ENCODE assay signal across 8 cellular contexts in genomic region chr2:127226520-127227263, GRCh38. TPM values are rescaled to one million over a fixed set of nuclear protein-coding genes. Genes with fewer than 3 reads are reported as not detected.
DNase-seq lines count a peak whose midpoint lies in the region; ATAC-seq and TF ChIP-seq lines count a peak whose summit lies in the region.

No MANE protein-coding gene starts in this region.

- H3K27me3 Mint-ChIP-seq in activated CD8-positive, alpha-beta T cell treated with anti-CD3 and anti-CD28 coated beads, Interleukin-2, amount 10 ng/mL, durations not matched to agents 7 days and 5 days (ENCODE audit: low read depth): peaks cover 29% of the 10 kb centered on the region

- H3K9me3 Mint-ChIP-seq in activated CD8-positive, alpha-beta T cell treated with anti-CD3 and anti-CD28 coated beads, Interleukin-2, amount 10 ng/mL, durations not matched to agents 7 days and 5 days (ENCODE audit: insufficient read depth): no peaks in the 10 kb centered on the region

- no peak overlapping the region for H3K27ac Mint-ChIP-seq in activated CD8-positive, alpha-beta T cell treated with anti-CD3 and anti-CD28 coated beads, Interleukin-2, amount 10 ng/mL, durations not matched to agents 7 days and 5 days

- CTCF ChIA-PET in activated CD8-positive, alpha-beta T cell treated with anti-CD3 and anti-CD28 coated beads, Interleukin-2, amount 10 ng/mL, durations not matched to agents 7 days and 5 days (lab: Charles Lee): no interaction called here

- H3K4me1 Mint-ChIP-seq in activated CD8-positive, alpha-beta T cell treated with anti-CD3 and anti-CD28 coated beads, Interleukin-2, amount 10 ng/mL, durations not matched to agents 7 days and 5 days (ENCODE audit: low read depth): no peaks in the 10 kb centered on the region

- DNase-seq in COR-L47 (lab: John Stamatoyannopoulos, UW) (peak; percentile 70), GM20000 (ENCODE audit: low spot score) (peak; percentile 59), HS-5 (ENCODE audit: low read depth) (peak; percentile 55), left lobe of liver (ENCODE audit: low spot score) (peak; percentile 80), NCI-H524 (lab: John Stamatoyannopoulos, UW) (no peak), cerebellum (ENCODE audit: low spot score) (no peak), SKM-1 (lab: John Stamatoyannopoulos, UW; ENCODE audit: unreplicated experiment) (no peak)
- no peak for DNase-seq in activated CD8-positive, alpha-beta T cell treated with anti-CD3 and anti-CD28 coated beads, Interleukin-2, amount 10 ng/mL, durations not matched to agents 7 days and 5 days

- no peak for TF ChIP-seq CTCF in GM20000 (IDR thresholded peaks at IDR 0.05; ENCODE audit: extremely low read depth, missing control alignments)

- ATAC-seq in activated CD8-positive, alpha-beta T cell treated with anti-CD3 and anti-CD28 coated beads, Interleukin-2, amount 10 ng/mL, durations not matched to agents 7 days and 5 days: peak; percentile 36
- ATAC-seq in left lobe of liver: peak; percentile 81

- POLR2A ChIA-PET in activated CD8-positive, alpha-beta T cell treated with anti-CD3 and anti-CD28 coated beads, Interleukin-2, amount 10 ng/mL, durations not matched to agents 7 days and 5 days (lab: Charles Lee): no interaction called here

- H3K4me3 Mint-ChIP-seq in activated CD8-positive, alpha-beta T cell treated with anti-CD3 and anti-CD28 coated beads, Interleukin-2, amount 10 ng/mL, durations not matched to agents 7 days and 5 days: no peak overlapping the region

- no peaks in the 10 kb centered on the region for H3K36me3 Mint-ChIP-seq in activated CD8-positive, alpha-beta T cell treated with anti-CD3 and anti-CD28 coated beads, Interleukin-2, amount 10 ng/mL, durations not matched to agents 7 days and 5 days (ENCODE audit: low read depth)

RNA-seq across cellular contexts. Expression of gene CYP27C1, which starts 6.6 kb away (rescaled TPM):
- not detected for total RNA-seq in activated CD8-positive, alpha-beta T cell treated with anti-CD3 and anti-CD28 coated beads, Interleukin-2, amount 10 ng/mL, durations not matched to agents 7 days and 5 days
- total RNA-seq in left lobe of liver: 0.05 TPM
- total RNA-seq in cerebellum: 1.1 TPM

Comparison
In these comparisons a context has a peak if more than half of its experiments do, and no peak if none do; other contexts are left out.
1. DNase-seq: peak in COR-L47 (single experiment), GM20000 (single experiment), HS-5 (single experiment) and left lobe of liver (single experiment); none in activated CD8-positive, alpha-beta T cell treated with anti-CD3 and anti-CD28 coated beads, Interleukin-2, amount 10 ng/mL, durations not matched to agents 7 days and 5 days (single experiment), NCI-H524 (0 of 2), cerebellum (single experiment) and SKM-1 (single experiment).